10 cellular contexts compared by ENCODE assay signal in the genomic region with DNA sequence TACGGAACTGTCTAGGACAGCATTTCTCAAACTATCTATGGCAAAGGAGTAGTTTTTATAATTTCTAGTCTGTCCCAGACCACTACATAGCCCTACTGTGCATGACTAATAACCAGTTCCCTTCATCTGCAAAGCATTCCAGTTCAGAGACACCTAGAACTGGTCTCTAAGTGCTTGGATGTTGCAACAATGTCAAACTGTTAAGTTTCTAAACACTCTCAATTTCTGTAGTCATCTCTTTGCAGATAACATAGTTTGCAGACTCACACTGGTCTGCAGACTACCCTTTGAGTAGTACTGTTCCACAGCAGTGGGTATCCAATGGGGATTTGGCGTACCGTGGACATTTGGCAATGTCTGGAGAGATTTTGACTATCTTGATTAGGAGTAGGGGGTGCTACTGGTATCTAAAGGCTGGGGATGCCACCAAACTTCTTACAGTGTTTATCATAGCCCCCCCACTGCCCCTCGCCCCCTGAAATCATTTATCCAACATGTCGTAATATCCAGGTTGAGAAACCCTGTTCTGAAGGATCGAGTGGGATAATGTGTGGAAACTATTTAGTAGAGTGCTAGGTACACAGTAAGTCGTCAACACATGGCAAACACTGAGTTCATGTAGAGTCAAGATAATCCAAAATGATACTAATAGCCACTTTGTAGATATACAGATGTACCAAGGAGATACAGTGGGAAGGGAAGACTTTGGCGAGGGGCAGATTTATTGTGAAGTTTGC. TPM values are rescaled to one million over a fixed set of nuclear protein-coding genes. Genes with fewer than 3 reads are reported as not detected.
A peak's percentile ranks its signal among the peaks of the same experiment; 100 is the strongest.
DNase-seq lines count a peak whose midpoint lies in the region; ATAC-seq, FAIRE-seq and TF ChIP-seq lines count a peak whose summit lies in the region.
"Had no signal": no experiment of that assay in that cellular context is flagged by ENCODE, and none has a peak within 500 bp of the region (broad histone marks: within the 10 kb centered on the region; RNA-seq: fewer than 3 reads in every experiment).

No MANE protein-coding gene starts in this region.

- TF ChIP-seq CTCF in GM23338 (conservative IDR thresholded peaks at IDR 0.05; ENCODE audit: low read depth in 2 of 2) (no peak), keratinocyte (optimal IDR thresholded peaks at IDR 0.05 in 1 of 3, IDR thresholded peaks at IDR 0.05 in 1 of 3, conservative IDR thresholded peaks at IDR 0.05 in 1 of 3; ENCODE audit: extremely low read depth in 1 of 3, insufficient read depth in 2 of 3, low read length in 3 of 3) (no peak)

- H3K27ac ChIP-seq in ACC112 (ENCODE audit: low read depth, low read length) (no peak overlapping the region), GM23338 (ENCODE audit: low read depth) (no peak overlapping the region), keratinocyte (ENCODE audit: control insufficient read depth, insufficient read depth, low read length) (no peak overlapping the region)

- POLR2A ChIA-PET in activated CD8-positive, alpha-beta T cell treated with anti-CD3 and anti-CD28 coated beads, Interleukin-2, amount 10 ng/mL, durations not matched to agents 7 days and 5 days (lab: Charles Lee): interaction anchor here (1.2 to 1.5 kb wide), 2 partner anchors 25 to 33 kb away, joined by 4 to 5 read pairs; no protein-coding TSS in a partner anchor

- H4K20me1 ChIP-seq in GM23338 (replicated peaks; ENCODE audit: insufficient read depth): peaks cover 7% of the 10 kb centered on the region; the same call in 1 of the 2 replicates
- no peaks in the 10 kb centered on the region for H4K20me1 ChIP-seq in keratinocyte (ENCODE audit: control insufficient read depth, extremely low read depth, insufficient read depth, low read length)

- no peaks in the 10 kb centered on the region for H3K9me3 ChIP-seq in keratinocyte (ENCODE audit: control insufficient read depth, low read depth, low read length)
- H3K9me3 ChIP-seq: esophagus muscularis mucosa had no signal

- H3K27me3 Mint-ChIP-seq in GM23338 (ENCODE audit: insufficient read depth, low read depth, poor library complexity): peaks cover 5% of the 10 kb centered on the region
- H3K27me3 Mint-ChIP-seq in activated CD8-positive, alpha-beta T cell treated with anti-CD3 and anti-CD28 coated beads, Interleukin-2, amount 10 ng/mL, durations not matched to agents 7 days and 5 days (ENCODE audit: low read depth): no peaks in the 10 kb centered on the region

- no peak overlapping the region for H3K27ac Mint-ChIP-seq in GM23338
- no peak overlapping the region for H3K27ac Mint-ChIP-seq in activated CD8-positive, alpha-beta T cell treated with anti-CD3 and anti-CD28 coated beads, Interleukin-2, amount 10 ng/mL, durations not matched to agents 7 days and 5 days

- no peaks in the 10 kb centered on the region for H3K9me2 ChIP-seq in GM23338 (ENCODE audit: insufficient read depth)

- peaks cover 4% of the 10 kb centered on the region; the same call in 2 of the 3 replicates for H3K36me3 Mint-ChIP-seq in GM23338 (ENCODE audit: low read depth)
- peaks cover 21% of the 10 kb centered on the region for H3K36me3 Mint-ChIP-seq in activated CD8-positive, alpha-beta T cell treated with anti-CD3 and anti-CD28 coated beads, Interleukin-2, amount 10 ng/mL, durations not matched to agents 7 days and 5 days (ENCODE audit: low read depth)

- H3K4me1 ChIP-seq in ACC112 (ENCODE audit: control insufficient read depth, insufficient read depth, low read length, unreplicated experiment): peaks cover 16% of the 10 kb centered on the region
- H3K4me1 ChIP-seq in GM23338 (ENCODE audit: insufficient read depth): peaks cover 5% of the 10 kb centered on the region; the same call in 1 of the 2 replicates
- H3K4me1 ChIP-seq in keratinocyte (ENCODE audit: control insufficient read depth, extremely low read depth, insufficient read depth, low read length): peaks cover 12% of the 10 kb centered on the region

- CTCF ChIA-PET in activated CD8-positive, alpha-beta T cell treated with anti-CD3 and anti-CD28 coated beads, Interleukin-2, amount 10 ng/mL, durations not matched to agents 7 days and 5 days (lab: Charles Lee): interaction anchor here (1.3 to 1.8 kb wide), 2 partner anchors 22 to 385 kb away, joined by 3 to 6 read pairs; no protein-coding TSS in a partner anchor

- no peaks in the 10 kb centered on the region for H3K9me3 Mint-ChIP-seq in GM23338
- no peaks in the 10 kb centered on the region for H3K9me3 Mint-ChIP-seq in activated CD8-positive, alpha-beta T cell treated with anti-CD3 and anti-CD28 coated beads, Interleukin-2, amount 10 ng/mL, durations not matched to agents 7 days and 5 days (ENCODE audit: insufficient read depth)
- H3K9me3 Mint-ChIP-seq: activated naive CD4-positive, alpha-beta T cell treated with anti-CD3 and anti-CD28 coated beads, Interleukin-2, amount 50 U/mL, for 72 hours had no signal

- no peak for ATAC-seq in GM23338
- no peak for ATAC-seq in activated CD8-positive, alpha-beta T cell treated with anti-CD3 and anti-CD28 coated beads, Interleukin-2, amount 10 ng/mL, durations not matched to agents 7 days and 5 days
- ATAC-seq in GM19328 (IDR thresholded peaks at IDR 0.05; ENCODE audit: unreplicated experiment): no peak
- ATAC-seq: activated naive CD4-positive, alpha-beta T cell treated with anti-CD3 and anti-CD28 coated beads, Interleukin-2, amount 50 U/mL, for 72 hours had no signal

- 0 out of 2 replicates have a peak, but pooled peaks cover 6% of the 10 kb centered on the region for H3F3A ChIP-seq in GM23338 (replicated peaks; ENCODE audit: low read depth)

- H3K27me3 ChIP-seq in ACC112 (ENCODE audit: insufficient read depth, low read length) (no peaks in the 10 kb centered on the region), GM23338 (ENCODE audit: insufficient read depth) (no peaks in the 10 kb centered on the region), keratinocyte (ENCODE audit: control insufficient read depth, extremely low read depth, insufficient read depth, low read length) (no peaks in the 10 kb centered on the region)
- H3K27me3 ChIP-seq: esophagus muscularis mucosa had no signal

- dilution Hi-C loops in keratinocyte (cut with MboI; ENCODE audit: extremely low pct_ligation_motif_present, low sequenced_read_pairs): no loop called here

- H3K4me3 ChIP-seq in ACC112 (ENCODE audit: low read depth, low read length) (peak overlapping the region; percentile 83), GM23338 (no peak overlapping the region), keratinocyte (ENCODE audit: control insufficient read depth in 2 of 3, extremely low read depth in 1 of 3, insufficient read depth in 2 of 3, low read depth in 1 of 3, low read length in 3 of 3) (no peak overlapping the region)

- DNase-seq in GM23338 (ENCODE audit: low spot score) (no peak), keratinocyte (ENCODE audit: low read depth, low spot score) (no peak), COR-L47 (lab: John Stamatoyannopoulos, UW) (no peak), glomerular visceral epithelial cell (ENCODE audit: extremely low spot score) (no peak), DMS53 (lab: John Stamatoyannopoulos, UW) (no peak)
- no peak for DNase-seq in activated CD8-positive, alpha-beta T cell treated with anti-CD3 and anti-CD28 coated beads, Interleukin-2, amount 10 ng/mL, durations not matched to agents 7 days and 5 days

- H3K4me1 Mint-ChIP-seq in GM23338: peaks cover 9% of the 10 kb centered on the region; the same call in 2 of the 3 replicates
- H3K4me1 Mint-ChIP-seq in activated CD8-positive, alpha-beta T cell treated with anti-CD3 and anti-CD28 coated beads, Interleukin-2, amount 10 ng/mL, durations not matched to agents 7 days and 5 days (ENCODE audit: low read depth): peaks cover 50% of the 10 kb centered on the region

- H3K9ac ChIP-seq in keratinocyte (ENCODE audit: control insufficient read depth, extremely low read depth, insufficient read depth, low read length): no peak overlapping the region

- no peaks in the 10 kb centered on the region for H3K9me1 ChIP-seq in keratinocyte (ENCODE audit: control insufficient read depth, extremely low read depth, insufficient read depth, low read length)

- no peak for FAIRE-seq in keratinocyte (lab: Jason Lieb, UNC)

- no peak overlapping the region for H3K4me2 ChIP-seq in GM23338
- H3K4me2 ChIP-seq in keratinocyte (ENCODE audit: control insufficient read depth, extremely low read depth, insufficient read depth, low read depth, low read length): peak overlapping the region; percentile 78

- H3K79me2 ChIP-seq in ACC112 (ENCODE audit: control insufficient read depth, insufficient read depth, low read length, unreplicated experiment) (peaks cover 24% of the 10 kb centered on the region), GM23338 (replicated peaks; ENCODE audit: insufficient read depth) (peaks cover 19% of the 10 kb centered on the region), keratinocyte (ENCODE audit: control insufficient read depth, insufficient read depth, low read length) (peaks cover 34% of the 10 kb centered on the region)

- H3K36me3 ChIP-seq in ACC112 (ENCODE audit: insufficient read depth, low read length): no peaks in the 10 kb centered on the region
- no peaks in the 10 kb centered on the region for H3K36me3 ChIP-seq in GM23338 (ENCODE audit: insufficient read depth)
- H3K36me3 ChIP-seq in keratinocyte (ENCODE audit: control insufficient read depth in 2 of 2, extremely low read depth in 1 of 2, insufficient read depth in 2 of 2, low read length in 2 of 2): peaks cover 0 to 3% of the 10 kb centered on the region in 2 experiments

- H2AFZ ChIP-seq in ACC112 (ENCODE audit: low read length, unreplicated experiment): no peak overlapping the region
- H2AFZ ChIP-seq in GM23338: no peak overlapping the region
- H2AFZ ChIP-seq in keratinocyte (ENCODE audit: control insufficient read depth, low read length): no peak overlapping the region

- peak overlapping the region; percentile 87 for H3K4me3 Mint-ChIP-seq in GM23338
- peak overlapping the region; percentile 85 for H3K4me3 Mint-ChIP-seq in activated CD8-positive, alpha-beta T cell treated with anti-CD3 and anti-CD28 coated beads, Interleukin-2, amount 10 ng/mL, durations not matched to agents 7 days and 5 days

RNA-seq across cellular contexts. Expression of a gene that starts 1.7 kb away (rescaled TPM):
- total RNA-seq in GM23338 (2014; rRNA removed; shearing (Covaris generic)): 14.5 and 21.7 TPM in 2 replicates
- polyA plus RNA-seq in GM23338 (2016; fragmentation: Nextera tagmentation; extraction: Ambion mirVana): 11.1 and 14.3 TPM in 2 replicates
- 10 to 100 TPM; 15.5 to 16.2 TPM for total RNA-seq in activated CD8-positive, alpha-beta T cell treated with anti-CD3 and anti-CD28 coated beads, Interleukin-2, amount 10 ng/mL, durations not matched to agents 7 days and 5 days
- polyA plus RNA-seq in keratinocyte: 4.8 to 10.9 TPM (median 7.3 TPM) in 3 replicates
- polyA plus RNA-seq in keratinocyte (2011; ENCODE audit: low read depth): 2.5 TPM
- polyA plus RNA-seq in keratinocyte (2011; cell fraction: cytosol; rRNA removed): 6.6 and 7.6 TPM in 2 replicates
- polyA plus RNA-seq in keratinocyte (2011; cell fraction: nucleus; rRNA removed): 13.4 and 15.1 TPM in 2 replicates
- polyA plus RNA-seq in keratinocyte (2012; ENCODE audit: low replicate concordance): 3.0 and 13.9 TPM in 2 replicates
- 3.2 to 4.8 TPM (median 4.6 TPM) in 3 replicates for polyA minus RNA-seq in keratinocyte
- 10.7 TPM for polyA minus RNA-seq in keratinocyte (2011; cell fraction: cytosol; rRNA and poly(A)+ RNA removed)
- polyA minus RNA-seq in keratinocyte (2011; cell fraction: nucleus; rRNA and poly(A)+ RNA removed): 3.3 TPM in 2 replicates

RNA-seq across cellular contexts. Expression of a gene that starts 47.4 kb away (rescaled TPM):
- 24.7 and 25.6 TPM in 2 replicates for total RNA-seq in GM23338 (2014; rRNA removed; shearing (Covaris generic))
- polyA plus RNA-seq in GM23338 (2016; fragmentation: Nextera tagmentation; extraction: Ambion mirVana): 5.7 and 6.2 TPM in 2 replicates
- total RNA-seq in activated CD8-positive, alpha-beta T cell treated with anti-CD3 and anti-CD28 coated beads, Interleukin-2, amount 10 ng/mL, durations not matched to agents 7 days and 5 days: 10 to 100 TPM; 76.0 to 78.1 TPM
- polyA plus RNA-seq in keratinocyte: 72.5 to 74.7 TPM (median 73.1 TPM) in 3 replicates
- polyA plus RNA-seq in keratinocyte (2011; ENCODE audit: low read depth): 129 TPM
- polyA plus RNA-seq in keratinocyte (2011; cell fraction: cytosol; rRNA removed): 56.9 and 78.3 TPM in 2 replicates
- polyA plus RNA-seq in keratinocyte (2011; cell fraction: nucleus; rRNA removed): 81.4 and 85.6 TPM in 2 replicates
- polyA plus RNA-seq in keratinocyte (2012; ENCODE audit: low replicate concordance): 47.4 and 51.3 TPM in 2 replicates
- 60.3 to 122 TPM (median 76.9 TPM) in 3 replicates for polyA minus RNA-seq in keratinocyte
- polyA minus RNA-seq in keratinocyte (2011; cell fraction: cytosol; rRNA and poly(A)+ RNA removed): 76.0 TPM
- 42.0 and 50.9 TPM in 2 replicates for polyA minus RNA-seq in keratinocyte (2011; cell fraction: nucleus; rRNA and poly(A)+ RNA removed)

RNA-seq across cellular contexts. Expression of a gene that starts 50.5 kb away (rescaled TPM):
- 20.9 and 23.1 TPM in 2 replicates for total RNA-seq in GM23338 (2014; rRNA removed; shearing (Covaris generic))
- polyA plus RNA-seq in GM23338 (2016; fragmentation: Nextera tagmentation; extraction: Ambion mirVana) (9.4 and 15.8 TPM in 2 replicates), keratinocyte (19.1 to 30.3 TPM (median 25.9 TPM) in 3 replicates)
- total RNA-seq in activated CD8-positive, alpha-beta T cell treated with anti-CD3 and anti-CD28 coated beads, Interleukin-2, amount 10 ng/mL, durations not matched to agents 7 days and 5 days: 10 to 100 TPM; 86.6 to 87.7 TPM
- polyA plus RNA-seq in keratinocyte (2011; ENCODE audit: low read depth): 18.7 TPM
- polyA plus RNA-seq in keratinocyte (2011; cell fraction: cytosol; rRNA removed): 19.5 and 27.1 TPM in 2 replicates
- polyA plus RNA-seq in keratinocyte (2011; cell fraction: nucleus; rRNA removed): 63.3 and 65.3 TPM in 2 replicates
- polyA plus RNA-seq in keratinocyte (2012; ENCODE audit: low replicate concordance): 13.9 and 20.3 TPM in 2 replicates
- polyA minus RNA-seq in keratinocyte: 30.6 to 55.7 TPM (median 36.0 TPM) in 3 replicates
- polyA minus RNA-seq in keratinocyte (2011; cell fraction: cytosol; rRNA and poly(A)+ RNA removed): 11.5 TPM
- 34.0 and 63.8 TPM in 2 replicates for polyA minus RNA-seq in keratinocyte (2011; cell fraction: nucleus; rRNA and poly(A)+ RNA removed)
